Comparison of ENCODE assay signal across 1 cellular context in the genomic region with DNA sequence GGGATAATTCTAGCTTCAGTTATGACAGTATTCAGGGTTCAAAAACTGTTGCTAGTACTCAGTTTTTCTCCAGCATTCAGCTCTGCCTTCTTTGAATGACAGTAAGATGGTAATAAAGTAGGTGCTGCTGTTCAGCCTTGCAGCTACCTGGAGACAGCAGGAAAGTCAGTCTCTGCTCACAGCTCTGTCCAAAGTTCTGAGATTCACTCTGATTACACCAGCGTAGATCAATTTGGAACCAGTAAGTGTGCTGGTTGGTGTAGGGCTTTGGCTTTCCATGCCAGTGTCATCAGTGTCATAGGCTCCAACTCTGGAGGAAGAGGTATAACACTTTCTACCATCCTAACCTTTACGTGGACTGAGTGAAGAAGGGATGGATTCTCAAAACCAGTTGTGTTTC.
TF ChIP-seq lines count a peak whose summit lies in the region.

No MANE protein-coding gene starts in this region.

TF ChIP-seq in Ishikawa, 13 proteins besides CTCF, POLR2A, EP300 and RAD21 (continued from another document):
- TF ChIP-seq, protein P1, sequence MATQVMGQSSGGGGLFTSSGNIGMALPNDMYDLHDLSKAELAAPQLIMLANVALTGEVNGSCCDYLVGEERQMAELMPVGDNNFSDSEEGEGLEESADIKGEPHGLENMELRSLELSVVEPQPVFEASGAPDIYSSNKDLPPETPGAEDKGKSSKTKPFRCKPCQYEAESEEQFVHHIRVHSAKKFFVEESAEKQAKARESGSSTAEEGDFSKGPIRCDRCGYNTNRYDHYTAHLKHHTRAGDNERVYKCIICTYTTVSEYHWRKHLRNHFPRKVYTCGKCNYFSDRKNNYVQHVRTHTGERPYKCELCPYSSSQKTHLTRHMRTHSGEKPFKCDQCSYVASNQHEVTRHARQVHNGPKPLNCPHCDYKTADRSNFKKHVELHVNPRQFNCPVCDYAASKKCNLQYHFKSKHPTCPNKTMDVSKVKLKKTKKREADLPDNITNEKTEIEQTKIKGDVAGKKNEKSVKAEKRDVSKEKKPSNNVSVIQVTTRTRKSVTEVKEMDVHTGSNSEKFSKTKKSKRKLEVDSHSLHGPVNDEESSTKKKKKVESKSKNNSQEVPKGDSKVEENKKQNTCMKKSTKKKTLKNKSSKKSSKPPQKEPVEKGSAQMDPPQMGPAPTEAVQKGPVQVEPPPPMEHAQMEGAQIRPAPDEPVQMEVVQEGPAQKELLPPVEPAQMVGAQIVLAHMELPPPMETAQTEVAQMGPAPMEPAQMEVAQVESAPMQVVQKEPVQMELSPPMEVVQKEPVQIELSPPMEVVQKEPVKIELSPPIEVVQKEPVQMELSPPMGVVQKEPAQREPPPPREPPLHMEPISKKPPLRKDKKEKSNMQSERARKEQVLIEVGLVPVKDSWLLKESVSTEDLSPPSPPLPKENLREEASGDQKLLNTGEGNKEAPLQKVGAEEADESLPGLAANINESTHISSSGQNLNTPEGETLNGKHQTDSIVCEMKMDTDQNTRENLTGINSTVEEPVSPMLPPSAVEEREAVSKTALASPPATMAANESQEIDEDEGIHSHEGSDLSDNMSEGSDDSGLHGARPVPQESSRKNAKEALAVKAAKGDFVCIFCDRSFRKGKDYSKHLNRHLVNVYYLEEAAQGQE (IDR thresholded peaks at IDR 0.05; ENCODE audit: low read depth): peak; percentile 44; the same call in 1 of the 2 replicates
